Comparison of ENCODE assay signal across 1 cellular context in the genomic region with DNA sequence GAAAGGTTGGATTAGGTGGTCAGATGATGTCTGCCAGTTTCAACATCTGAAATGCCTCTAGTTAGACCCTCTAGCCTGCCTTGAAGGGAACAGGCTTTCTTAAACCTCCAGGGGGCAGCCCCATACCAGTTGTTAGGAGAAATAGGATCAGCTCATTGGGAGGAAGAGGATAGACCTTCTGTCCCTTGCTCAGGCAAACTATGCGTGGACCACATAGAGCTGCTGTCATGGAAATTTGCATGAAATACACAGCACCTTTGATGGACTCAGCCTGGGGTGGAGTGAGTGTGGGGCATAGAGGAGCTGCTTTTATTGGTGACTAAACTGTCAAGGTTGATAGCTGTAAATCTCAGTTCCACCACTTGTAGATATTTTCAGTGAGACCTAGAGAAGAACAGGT.
TF ChIP-seq lines count a peak whose summit lies in the region.

No MANE protein-coding gene starts in this region.

TF ChIP-seq in GM12878, 131 proteins besides CTCF, POLR2A, EP300 and RAD21 (continued from another document):
- TF ChIP-seq ZBTB40 (IDR thresholded peaks at IDR 0.05; ENCODE audit: borderline replicate concordance) (no peak), E4F1 (IDR thresholded peaks at IDR 0.05; ENCODE audit: borderline replicate concordance, partially characterized antibody) (no peak), RB1 (IDR thresholded peaks at IDR 0.05; ENCODE audit: borderline replicate concordance) (no peak), CEBPZ (IDR thresholded peaks at IDR 0.05; ENCODE audit: low read depth, low read length) (no peak), PRDM15 (CRISPR knock-in tag; IDR thresholded peaks at IDR 0.05) (no peak)
